ENCODE assay signal across 3 cellular contexts in the genomic region with DNA sequence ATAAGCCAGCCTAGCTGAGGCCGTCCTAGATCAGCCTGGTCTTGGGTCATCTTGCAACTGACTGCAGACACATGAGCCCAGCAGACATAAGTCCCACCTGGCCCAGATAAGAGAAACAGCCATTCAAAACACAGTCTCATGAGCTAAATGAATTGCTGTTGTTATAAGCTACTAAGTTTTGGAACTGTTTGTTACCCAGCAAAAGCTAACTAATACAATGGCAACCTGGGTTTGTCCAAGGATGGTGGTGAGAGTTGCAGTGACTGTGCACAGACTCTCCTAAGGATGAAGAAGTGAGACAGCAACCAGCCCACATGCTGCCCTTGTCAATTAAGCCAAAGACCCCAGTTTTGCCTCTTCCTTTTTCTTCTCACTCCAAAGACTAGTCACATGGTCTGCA.
TF ChIP-seq lines count a peak whose summit lies in the region.

No MANE protein-coding gene starts in this region.

TF ChIP-seq in HepG2, 621 proteins besides CTCF, POLR2A, EP300 and RAD21:
- TF ChIP-seq ZNF205 (CRISPR knock-in tag; IDR thresholded peaks at IDR 0.05) (no peak), ZNF749 (CRISPR knock-in tag; IDR thresholded peaks at IDR 0.05; ENCODE audit: borderline replicate concordance) (no peak), RBAK (CRISPR knock-in tag; IDR thresholded peaks at IDR 0.05) (peak; percentile 67; the same call in 1 of the 2 replicates), HNF4G (IDR thresholded peaks at IDR 0.05; ENCODE audit: borderline replicate concordance, low read depth, low read length) (no peak), HNF4G (CRISPR knock-in tag; IDR thresholded peaks at IDR 0.05; ENCODE audit: borderline replicate concordance, low read depth) (no peak)
- TF ChIP-seq, protein P1, sequence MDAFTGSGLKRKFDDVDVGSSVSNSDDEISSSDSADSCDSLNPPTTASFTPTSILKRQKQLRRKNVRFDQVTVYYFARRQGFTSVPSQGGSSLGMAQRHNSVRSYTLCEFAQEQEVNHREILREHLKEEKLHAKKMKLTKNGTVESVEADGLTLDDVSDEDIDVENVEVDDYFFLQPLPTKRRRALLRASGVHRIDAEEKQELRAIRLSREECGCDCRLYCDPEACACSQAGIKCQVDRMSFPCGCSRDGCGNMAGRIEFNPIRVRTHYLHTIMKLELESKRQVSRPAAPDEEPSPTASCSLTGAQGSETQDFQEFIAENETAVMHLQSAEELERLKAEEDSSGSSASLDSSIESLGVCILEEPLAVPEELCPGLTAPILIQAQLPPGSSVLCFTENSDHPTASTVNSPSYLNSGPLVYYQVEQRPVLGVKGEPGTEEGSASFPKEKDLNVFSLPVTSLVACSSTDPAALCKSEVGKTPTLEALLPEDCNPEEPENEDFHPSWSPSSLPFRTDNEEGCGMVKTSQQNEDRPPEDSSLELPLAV (CRISPR knock-in tag; conservative IDR thresholded peaks at IDR 0.05; ENCODE audit: low read depth): no peak

TF ChIP-seq in HEK293, 187 proteins besides CTCF, POLR2A, EP300 and RAD21:
- no peak for TF ChIP-seq ZNF274 (IDR thresholded peaks at IDR 0.05; ENCODE audit: low read length)
- no peak for TF ChIP-seq ZNF274 (tag by site-specific recombination; IDR thresholded peaks at IDR 0.05; ENCODE audit: borderline replicate concordance)
- peak; percentile 76 for TF ChIP-seq RBAK (tag by site-specific recombination; IDR thresholded peaks at IDR 0.05)

TF ChIP-seq in SK-N-SH treated with all-trans-retinoic acid at 6 μM for 48 hours, 23 proteins besides CTCF, POLR2A, EP300 and RAD21:
- TF ChIP-seq, protein P2, sequence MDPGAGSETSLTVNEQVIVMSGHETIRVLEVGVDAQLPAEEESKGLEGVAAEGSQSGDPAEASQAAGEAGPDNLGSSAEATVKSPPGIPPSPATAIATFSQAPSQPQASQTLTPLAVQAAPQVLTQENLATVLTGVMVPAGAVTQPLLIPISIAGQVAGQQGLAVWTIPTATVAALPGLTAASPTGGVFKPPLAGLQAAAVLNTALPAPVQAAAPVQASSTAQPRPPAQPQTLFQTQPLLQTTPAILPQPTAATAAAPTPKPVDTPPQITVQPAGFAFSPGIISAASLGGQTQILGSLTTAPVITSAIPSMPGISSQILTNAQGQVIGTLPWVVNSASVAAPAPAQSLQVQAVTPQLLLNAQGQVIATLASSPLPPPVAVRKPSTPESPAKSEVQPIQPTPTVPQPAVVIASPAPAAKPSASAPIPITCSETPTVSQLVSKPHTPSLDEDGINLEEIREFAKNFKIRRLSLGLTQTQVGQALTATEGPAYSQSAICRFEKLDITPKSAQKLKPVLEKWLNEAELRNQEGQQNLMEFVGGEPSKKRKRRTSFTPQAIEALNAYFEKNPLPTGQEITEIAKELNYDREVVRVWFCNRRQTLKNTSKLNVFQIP (CRISPR knock-in tag; IDR thresholded peaks at IDR 0.05; ENCODE audit: borderline replicate concordance, low read depth): no peak
- no peak for TF ChIP-seq OSR1 (CRISPR knock-in tag; IDR thresholded peaks at IDR 0.05)
- no peak for TF ChIP-seq ZFP30 (CRISPR knock-in tag; IDR thresholded peaks at IDR 0.05)
- no peak for TF ChIP-seq TCF4 (CRISPR knock-in tag; IDR thresholded peaks at IDR 0.05; ENCODE audit: borderline replicate concordance)
- no peak for TF ChIP-seq ARNTL (CRISPR knock-in tag; IDR thresholded peaks at IDR 0.05; ENCODE audit: borderline replicate concordance, low read depth)
- no peak for TF ChIP-seq PPARA (CRISPR knock-in tag; IDR thresholded peaks at IDR 0.05; ENCODE audit: borderline replicate concordance)
- TF ChIP-seq ZNF565 (CRISPR knock-in tag; conservative IDR thresholded peaks at IDR 0.05; ENCODE audit: low read depth): no peak
- TF ChIP-seq BACH2 (CRISPR knock-in tag; IDR thresholded peaks at IDR 0.05; ENCODE audit: borderline replicate concordance): no peak
- TF ChIP-seq ISL1 (CRISPR knock-in tag; IDR thresholded peaks at IDR 0.05): no peak
- TF ChIP-seq RARB (CRISPR knock-in tag; IDR thresholded peaks at IDR 0.05): no peak
- no peak for TF ChIP-seq ZFP3 (CRISPR knock-in tag; IDR thresholded peaks at IDR 0.05)
- no peak for TF ChIP-seq CSDC2 (CRISPR knock-in tag; IDR thresholded peaks at IDR 0.05)
- TF ChIP-seq GLIS3 (CRISPR knock-in tag; IDR thresholded peaks at IDR 0.05): no peak
- TF ChIP-seq CREB5 (CRISPR knock-in tag; IDR thresholded peaks at IDR 0.05; ENCODE audit: low read depth): no peak
